ENCODE assay signal across 25 cellular contexts in the genomic region with DNA sequence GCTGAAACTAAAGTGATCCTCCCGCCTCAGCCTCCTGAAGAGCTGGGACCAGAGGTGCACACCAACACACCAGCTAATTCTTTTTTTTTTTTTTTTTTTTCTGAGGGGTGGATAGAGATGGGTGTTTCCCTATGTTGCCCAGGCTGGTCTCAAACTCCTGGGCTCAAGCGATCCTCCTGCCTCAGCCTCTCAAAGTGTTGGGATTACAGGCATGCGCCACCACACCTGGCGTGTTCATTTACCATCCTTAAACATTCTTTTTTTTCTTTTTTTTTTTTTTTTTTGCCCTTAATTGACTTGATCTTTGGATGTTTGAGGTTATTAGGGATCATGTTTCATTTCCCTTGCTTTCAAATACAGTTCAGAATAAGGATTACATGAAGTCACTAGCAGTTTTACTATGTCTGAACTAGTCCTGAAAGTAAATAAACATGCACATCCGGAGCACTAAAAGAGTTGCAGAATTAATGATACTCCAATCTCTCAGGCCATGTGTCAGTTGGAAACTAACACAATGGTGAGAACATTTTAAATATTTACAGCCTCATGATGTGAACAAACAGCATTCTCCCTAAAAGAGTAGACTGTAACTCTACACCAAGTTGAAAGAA. TPM values are rescaled to one million over a fixed set of nuclear protein-coding genes. Genes with fewer than 3 reads are reported as not detected.
A peak's percentile ranks its signal among the peaks of the same experiment; 100 is the strongest.
DNase-seq lines count a peak whose midpoint lies in the region; ATAC-seq, FAIRE-seq and TF ChIP-seq lines count a peak whose summit lies in the region.
"Had no signal": no experiment of that assay in that cellular context is flagged by ENCODE, and none has a peak within 500 bp of the region (broad histone marks: within the 10 kb centered on the region; RNA-seq: fewer than 3 reads in every experiment).

No MANE protein-coding gene starts in this region.

- H3K27ac ChIP-seq in HepG2 (ENCODE audit: extremely low read length, insufficient read depth, low read length) (no peak overlapping the region), right lobe of liver (no peak overlapping the region), body of pancreas (no peak overlapping the region)
- H3K27ac ChIP-seq: A549, colonic mucosa, skin epidermis, transverse colon had no signal

- WGBS in HepG2 (ENCODE audit: low lambda C conversion rate), result 90% methylated on average over 5 of the region's 5 CpGs
- WGBS in right lobe of liver (ENCODE audit: insufficient coverage, low coverage, low lambda C conversion rate, missing lambda C conversion rate), result 84% methylated on average over 5 of the region's 5 CpGs
- WGBS in body of pancreas, 2 donors, result 78 to 83% methylated on average over 5 of the region's 5 CpGs

- BruUV-seq in HepG2 (replicated peaks; lab: Mats Ljungman, UMichigan), result no TSS peak

- H3K4me2 ChIP-seq in HepG2 (ENCODE audit: low read depth, low read length), result no peak overlapping the region
- H3K4me2 ChIP-seq: A549 had no signal

- no peaks in the 10 kb centered on the region for H3K79me2 ChIP-seq in HepG2 (ENCODE audit: insufficient read depth, low read length)

- no peak for TF ChIP-seq RAD21 in HepG2 (CRISPR knock-in tag; IDR thresholded peaks at IDR 0.05)

- H3K4me3 ChIP-seq in HepG2 (replicated peaks in 1 of 3; ENCODE audit: insufficient read depth in 1 of 3, low read depth in 2 of 3, low read length in 3 of 3), result no peak overlapping the region
- no peak overlapping the region for H3K4me3 ChIP-seq in right lobe of liver
- H3K4me3 ChIP-seq in choroid plexus epithelial cell (ENCODE audit: low read depth, low read length), result no peak overlapping the region
- H3K4me3 ChIP-seq in body of pancreas, result no peak overlapping the region
- H3K4me3 ChIP-seq: A549, colonic mucosa, skin epidermis, transverse colon had no signal

- no peak overlapping the region for H3K9ac ChIP-seq in HepG2 (ENCODE audit: insufficient read depth, low read depth, low read length)

- in situ Hi-C loops in HepG2 (cut with HindIII; ENCODE audit: extremely low pct_ligation_motif_present, low pct_unique_long_range_greater_than_20kb), result no loop called here

- no peaks in the 10 kb centered on the region for H4K20me1 ChIP-seq in HepG2 (ENCODE audit: insufficient read depth, low read length)

- TF ChIP-seq POLR2A in HepG2 (IDR thresholded peaks at IDR 0.05; ENCODE audit: insufficient read depth in 1 of 2, low read depth in 2 of 2, low read length in 2 of 2) (no peak), right lobe of liver (IDR thresholded peaks at IDR 0.05) (no peak), body of pancreas (IDR thresholded peaks at IDR 0.05) (no peak)

- intact Hi-C loops in HepG2 (cut with micrococcal nuclease; ENCODE audit: unreplicated experiment) (no loop called here), right lobe of liver (cut with DNase I) (no loop called here), body of pancreas (cut with DNase I) (no loop called here)

- DNase-seq in HepG2 (ENCODE audit: low spot score) (no peak), right lobe of liver (no peak), NCI-H2171 (lab: John Stamatoyannopoulos, UW) (peak; percentile 53), choroid plexus epithelial cell (ENCODE audit: low read depth) (peak; percentile 15), body of pancreas (no peak)
- DNase-seq in stimulated activated CD4-positive, alpha-beta T cell treated with anti-CD3 and anti-CD28 coated beads, Interleukin-2, amount 100 ng/mL, for 48 hours, result no peak
- DNase-seq: activated CD4-positive, alpha-beta T cell treated with anti-CD3 and anti-CD28 coated beads, Interleukin-2, amount 50 U/mL, for 4 hours; activated CD8-positive, alpha-beta memory T cell treated with anti-CD3 and anti-CD28 coated beads, Interleukin-2, amount 50 U/mL, for 4 hours; AML-193; CD8-positive, alpha-beta memory T cell; colonic mucosa; effector CD8-positive, alpha-beta T cell; GDM1; H9; NCI-H187 treated with DMSO at 0.1 percent for 48 hours; stimulated activated CD4-positive, alpha-beta T cell treated with anti-CD3 and anti-CD28 coated beads, Interleukin-1b, Interleukin-23, amount 100 ng/mL, for 48 hours; T-helper 1 cell; transverse colon had no signal

- H3K27me3 ChIP-seq in HepG2 (ENCODE audit: control insufficient read depth in 1 of 2, insufficient read depth in 2 of 2, low read length in 2 of 2), result no peaks in the 10 kb centered on the region
- no peaks in the 10 kb centered on the region for H3K27me3 ChIP-seq in right lobe of liver
- no peaks in the 10 kb centered on the region for H3K27me3 ChIP-seq in body of pancreas
- H3K27me3 ChIP-seq: colonic mucosa, transverse colon had no signal

- H3K4me1 ChIP-seq in HepG2 (ENCODE audit: insufficient read depth, low read length) (peaks cover 28% of the 10 kb centered on the region), right lobe of liver (no peaks in the 10 kb centered on the region), body of pancreas (peaks cover 9% of the 10 kb centered on the region)
- H3K4me1 ChIP-seq: A549, colonic mucosa had no signal

- no peak; the same call in 2 of the 3 replicates for ATAC-seq in HepG2
- no peak for ATAC-seq in right lobe of liver
- ATAC-seq in body of pancreas, result no peak
- ATAC-seq in HG03342 (IDR thresholded peaks at IDR 0.05; ENCODE audit: unreplicated experiment), result no peak
- no peak for ATAC-seq in GM21526 (IDR thresholded peaks at IDR 0.05; ENCODE audit: low FRiP score, unreplicated experiment)
- ATAC-seq: A549; activated T-helper 17 cell treated with anti-CD3 and anti-CD28 coated beads, Interleukin-2, amount 50 U/mL, for 72 hours; natural killer cell treated with Interleukin-12 subunit alpha and Interleukin-12 subunit beta and Interleukin-15 and Interleukin-18, amount 100 ng/mL, for 72 hours had no signal

- H2AFZ ChIP-seq in HepG2 (ENCODE audit: low read length), result no peak overlapping the region

- H3K36me3 ChIP-seq in HepG2 (replicated peaks in 1 of 2; ENCODE audit: control insufficient read depth in 1 of 2, insufficient read depth in 2 of 2, low read length in 2 of 2) (0 out of 5 replicates have a peak, but pooled peaks cover 0 to 3% of the 10 kb centered on the region in 2 experiments), right lobe of liver (no peaks in the 10 kb centered on the region), body of pancreas (replicated peaks in 1 of 2; ENCODE audit: insufficient read depth in 1 of 2, low read depth in 2 of 2) (no peaks in the 10 kb centered on the region)
- H3K36me3 ChIP-seq: colonic mucosa, transverse colon had no signal

- H3K9me3 ChIP-seq in HepG2 (ENCODE audit: low read length) (no peaks in the 10 kb centered on the region), right lobe of liver (no peaks in the 10 kb centered on the region), body of pancreas (no peaks in the 10 kb centered on the region)
- H3K9me3 ChIP-seq: A549, colonic mucosa, transverse colon had no signal

- TF ChIP-seq EP300 in HepG2 (IDR thresholded peaks at IDR 0.05; ENCODE audit: low read depth in 2 of 2, low read length in 2 of 2), result no peak
- TF ChIP-seq EP300 in HepG2 (CRISPR knock-in tag; IDR thresholded peaks at IDR 0.05; ENCODE audit: borderline replicate concordance), result no peak

- FAIRE-seq in HepG2 (lab: Jason Lieb, UNC), result peak; percentile 32
- FAIRE-seq: A549, keratinocyte had no signal

- POLR2A ChIA-PET in HepG2 (lab: Yijun Ruan, JAX), result interaction anchor here (0.9 kb wide), 1 partner anchor 8 kb away, joined by 9 read pairs; no protein-coding TSS in a partner anchor

- TF ChIP-seq CTCF in HepG2 (CRISPR knock-in tag; IDR thresholded peaks at IDR 0.05) (no peak), right lobe of liver (IDR thresholded peaks at IDR 0.05) (no peak), choroid plexus epithelial cell (conservative IDR thresholded peaks at IDR 0.05; ENCODE audit: low read depth, low read length) (no peak), body of pancreas (IDR thresholded peaks at IDR 0.05) (no peak)

- CTCF ChIA-PET in HepG2 (lab: Yijun Ruan, JAX; ENCODE audit: low intra/inter-chr PET ratio, low total read pairs), result no interaction called here

RNA-seq across cellular contexts. Expression of a gene that starts 10.2 kb away (rescaled TPM):
- total RNA-seq in HepG2 (2016; rRNA removed; fragmentation: Illumina TruSeq; extraction: Trizol) (11.0 and 12.2 TPM in 2 replicates), right lobe of liver (10 to 100 TPM in 5 of 6 experiments, 1 to 10 TPM in 1; 8.1 to 10.9 (median 10.4) TPM), body of pancreas (1 to 10 TPM; 9.6 to 9.9 TPM)
- 0.71 and 0.88 TPM in 2 replicates for total RNA-seq in HepG2 (2016; cell fraction: cytosol; rRNA removed; fragmentation: Illumina TruSeq; extraction: Trizol; ENCODE audit: low read depth)
- 10.2 and 12.1 TPM in 2 replicates for total RNA-seq in HepG2 (2016; cell fraction: insoluble cytoplasmic fraction; rRNA removed; fragmentation: Illumina TruSeq; extraction: Trizol)
- 4.4 and 4.7 TPM in 2 replicates for total RNA-seq in HepG2 (2016; cell fraction: membrane; rRNA removed; fragmentation: Illumina TruSeq; extraction: Trizol)
- total RNA-seq in HepG2 (2016; cell fraction: nucleus; rRNA removed; fragmentation: Illumina TruSeq; extraction: Trizol), result 13.5 and 14.9 TPM in 2 replicates
- 7.0 and 8.8 TPM in 2 replicates for polyA plus RNA-seq in HepG2 (2011; rRNA removed)
- polyA plus RNA-seq in HepG2 (2011; cell fraction: cytosol; rRNA removed), result 4.3 and 6.8 TPM in 2 replicates
- 2.9 and 3.7 TPM in 2 replicates for polyA plus RNA-seq in HepG2 (2011; cell fraction: nucleus; rRNA removed)
- 7.5 and 9.1 TPM in 2 replicates for polyA plus RNA-seq in HepG2 (2012)
- 0.44 and 0.53 TPM in 2 replicates for polyA plus RNA-seq in HepG2 (2016; cell fraction: cytosol; fragmentation: Illumina TruSeq; extraction: Trizol; ENCODE audit: low read depth)
- 7.8 and 8.1 TPM in 2 replicates for polyA plus RNA-seq in HepG2 (2016; cell fraction: insoluble cytoplasmic fraction; fragmentation: Illumina TruSeq; extraction: Trizol; ENCODE audit: low read depth)
- polyA plus RNA-seq in HepG2 (2016; cell fraction: membrane; fragmentation: Illumina TruSeq; extraction: Trizol; ENCODE audit: low read depth), result 1.1 and 1.5 TPM in 2 replicates
- polyA plus RNA-seq in HepG2 (2016; cell fraction: nucleus; fragmentation: Illumina TruSeq; extraction: Trizol; ENCODE audit: insufficient read depth, low read depth), result 12.9 and 16.2 TPM in 2 replicates
- polyA minus RNA-seq in HepG2 (2011; rRNA and poly(A)+ RNA removed; ENCODE audit: low replicate concordance), result 4.6 and 7.0 TPM in 2 replicates
- 8.8 and 10.3 TPM in 2 replicates for polyA minus RNA-seq in HepG2 (2011; cell fraction: cytosol; rRNA and poly(A)+ RNA removed)
- polyA minus RNA-seq in HepG2 (2011; cell fraction: nucleus; rRNA and poly(A)+ RNA removed), result 10.0 and 14.9 TPM in 2 replicates

RNA-seq across cellular contexts. Expression of a gene that starts 22.5 kb away (rescaled TPM):
- total RNA-seq in HepG2 (2016; rRNA removed; fragmentation: Illumina TruSeq; extraction: Trizol) (25.4 and 27.9 TPM in 2 replicates), right lobe of liver (10 to 100 TPM in 5 of 6 experiments, 1 to 10 TPM in 1; 8.8 to 23.0 (median 15.4) TPM), body of pancreas (10 to 100 TPM in 1 of 2 donors, 1 to 10 TPM in 1; 9.2 to 16.1 TPM)
- total RNA-seq in HepG2 (2016; cell fraction: cytosol; rRNA removed; fragmentation: Illumina TruSeq; extraction: Trizol; ENCODE audit: low read depth), result 3.5 and 4.5 TPM in 2 replicates
- total RNA-seq in HepG2 (2016; cell fraction: insoluble cytoplasmic fraction; rRNA removed; fragmentation: Illumina TruSeq; extraction: Trizol), result 21.3 and 28.9 TPM in 2 replicates
- total RNA-seq in HepG2 (2016; cell fraction: membrane; rRNA removed; fragmentation: Illumina TruSeq; extraction: Trizol), result 7.5 and 8.2 TPM in 2 replicates
- total RNA-seq in HepG2 (2016; cell fraction: nucleus; rRNA removed; fragmentation: Illumina TruSeq; extraction: Trizol), result 38.9 and 48.6 TPM in 2 replicates
- 12.0 and 14.7 TPM in 2 replicates for polyA plus RNA-seq in HepG2 (2011; rRNA removed)
- 5.7 and 9.7 TPM in 2 replicates for polyA plus RNA-seq in HepG2 (2011; cell fraction: cytosol; rRNA removed)
- polyA plus RNA-seq in HepG2 (2011; cell fraction: nucleus; rRNA removed), result 10.5 and 11.6 TPM in 2 replicates
- polyA plus RNA-seq in HepG2 (2012), result 24.5 and 36.1 TPM in 2 replicates
- 3.2 and 4.3 TPM in 2 replicates for polyA plus RNA-seq in HepG2 (2016; cell fraction: cytosol; fragmentation: Illumina TruSeq; extraction: Trizol; ENCODE audit: low read depth)
- polyA plus RNA-seq in HepG2 (2016; cell fraction: insoluble cytoplasmic fraction; fragmentation: Illumina TruSeq; extraction: Trizol; ENCODE audit: low read depth), result 13.7 and 16.7 TPM in 2 replicates
- 4.4 and 4.9 TPM in 2 replicates for polyA plus RNA-seq in HepG2 (2016; cell fraction: membrane; fragmentation: Illumina TruSeq; extraction: Trizol; ENCODE audit: low read depth)
- 43.5 and 45.8 TPM in 2 replicates for polyA plus RNA-seq in HepG2 (2016; cell fraction: nucleus; fragmentation: Illumina TruSeq; extraction: Trizol; ENCODE audit: insufficient read depth, low read depth)
- 5.8 and 14.8 TPM in 2 replicates for polyA minus RNA-seq in HepG2 (2011; rRNA and poly(A)+ RNA removed; ENCODE audit: low replicate concordance)
- 14.0 and 18.1 TPM in 2 replicates for polyA minus RNA-seq in HepG2 (2011; cell fraction: cytosol; rRNA and poly(A)+ RNA removed)
- 39.9 and 41.6 TPM in 2 replicates for polyA minus RNA-seq in HepG2 (2011; cell fraction: nucleus; rRNA and poly(A)+ RNA removed)

RNA-seq across cellular contexts. Expression of a gene that starts 23.5 kb away (rescaled TPM):
- total RNA-seq in HepG2 (2016; rRNA removed; fragmentation: Illumina TruSeq; extraction: Trizol), result 39.6 and 57.4 TPM in 2 replicates
- total RNA-seq in HepG2 (2016; cell fraction: cytosol; rRNA removed; fragmentation: Illumina TruSeq; extraction: Trizol; ENCODE audit: low read depth), result 10.1 and 11.9 TPM in 2 replicates
- total RNA-seq in HepG2 (2016; cell fraction: insoluble cytoplasmic fraction; rRNA removed; fragmentation: Illumina TruSeq; extraction: Trizol), result 33.4 and 54.9 TPM in 2 replicates
- total RNA-seq in HepG2 (2016; cell fraction: membrane; rRNA removed; fragmentation: Illumina TruSeq; extraction: Trizol), result 16.7 and 17.9 TPM in 2 replicates
- 94.0 and 111 TPM in 2 replicates for total RNA-seq in HepG2 (2016; cell fraction: nucleus; rRNA removed; fragmentation: Illumina TruSeq; extraction: Trizol)
- 31.8 and 42.1 TPM in 2 replicates for polyA plus RNA-seq in HepG2 (2011; rRNA removed)
- 20.2 and 23.3 TPM in 2 replicates for polyA plus RNA-seq in HepG2 (2011; cell fraction: cytosol; rRNA removed)
- polyA plus RNA-seq in HepG2 (2011; cell fraction: nucleus; rRNA removed), result 94.2 and 94.4 TPM in 2 replicates
- polyA plus RNA-seq in HepG2 (2012), result 25.2 and 29.1 TPM in 2 replicates
- 2.3 and 2.5 TPM in 2 replicates for polyA plus RNA-seq in HepG2 (2016; cell fraction: cytosol; fragmentation: Illumina TruSeq; extraction: Trizol; ENCODE audit: low read depth)
- polyA plus RNA-seq in HepG2 (2016; cell fraction: insoluble cytoplasmic fraction; fragmentation: Illumina TruSeq; extraction: Trizol; ENCODE audit: low read depth), result 19.5 and 23.2 TPM in 2 replicates
- polyA plus RNA-seq in HepG2 (2016; cell fraction: membrane; fragmentation: Illumina TruSeq; extraction: Trizol; ENCODE audit: low read depth), result 4.8 and 6.1 TPM in 2 replicates
- 81.9 and 85.2 TPM in 2 replicates for polyA plus RNA-seq in HepG2 (2016; cell fraction: nucleus; fragmentation: Illumina TruSeq; extraction: Trizol; ENCODE audit: insufficient read depth, low read depth)
- 4.3 and 98.2 TPM in 2 replicates for polyA minus RNA-seq in HepG2 (2011; rRNA and poly(A)+ RNA removed; ENCODE audit: low replicate concordance)
- 26.0 and 31.1 TPM in 2 replicates for polyA minus RNA-seq in HepG2 (2011; cell fraction: cytosol; rRNA and poly(A)+ RNA removed)
- polyA minus RNA-seq in HepG2 (2011; cell fraction: nucleus; rRNA and poly(A)+ RNA removed), result 161 and 194 TPM in 2 replicates
- total RNA-seq in right lobe of liver, result 10 to 100 TPM; 17.1 to 27.6 (median 21.6) TPM
- total RNA-seq in body of pancreas, result 1 to 10 TPM; 5.7 to 6.9 TPM

Comparison
In these comparisons a context has a peak if more than half of its experiments do, and no peak if none do; other contexts are left out.
1. DNase-seq: peak in NCI-H2171 (single experiment) and choroid plexus epithelial cell (single experiment); none in HepG2 (single experiment), right lobe of liver (0 of 3), stimulated activated CD4-positive, alpha-beta T cell treated with anti-CD3 and anti-CD28 coated beads, Interleukin-2, amount 100 ng/mL, for 48 hours (0 of 2) and body of pancreas (0 of 4).